Comparison of ENCODE assay signal across 1 cellular context in genomic region chr12:31629756-31630732, GRCh38.
TF ChIP-seq lines count a peak whose summit lies in the region.

No MANE protein-coding gene starts in this region.

TF ChIP-seq in GM23338, 12 proteins besides CTCF, POLR2A, EP300 and RAD21 (continued from another document):
- TF ChIP-seq, protein P1, sequence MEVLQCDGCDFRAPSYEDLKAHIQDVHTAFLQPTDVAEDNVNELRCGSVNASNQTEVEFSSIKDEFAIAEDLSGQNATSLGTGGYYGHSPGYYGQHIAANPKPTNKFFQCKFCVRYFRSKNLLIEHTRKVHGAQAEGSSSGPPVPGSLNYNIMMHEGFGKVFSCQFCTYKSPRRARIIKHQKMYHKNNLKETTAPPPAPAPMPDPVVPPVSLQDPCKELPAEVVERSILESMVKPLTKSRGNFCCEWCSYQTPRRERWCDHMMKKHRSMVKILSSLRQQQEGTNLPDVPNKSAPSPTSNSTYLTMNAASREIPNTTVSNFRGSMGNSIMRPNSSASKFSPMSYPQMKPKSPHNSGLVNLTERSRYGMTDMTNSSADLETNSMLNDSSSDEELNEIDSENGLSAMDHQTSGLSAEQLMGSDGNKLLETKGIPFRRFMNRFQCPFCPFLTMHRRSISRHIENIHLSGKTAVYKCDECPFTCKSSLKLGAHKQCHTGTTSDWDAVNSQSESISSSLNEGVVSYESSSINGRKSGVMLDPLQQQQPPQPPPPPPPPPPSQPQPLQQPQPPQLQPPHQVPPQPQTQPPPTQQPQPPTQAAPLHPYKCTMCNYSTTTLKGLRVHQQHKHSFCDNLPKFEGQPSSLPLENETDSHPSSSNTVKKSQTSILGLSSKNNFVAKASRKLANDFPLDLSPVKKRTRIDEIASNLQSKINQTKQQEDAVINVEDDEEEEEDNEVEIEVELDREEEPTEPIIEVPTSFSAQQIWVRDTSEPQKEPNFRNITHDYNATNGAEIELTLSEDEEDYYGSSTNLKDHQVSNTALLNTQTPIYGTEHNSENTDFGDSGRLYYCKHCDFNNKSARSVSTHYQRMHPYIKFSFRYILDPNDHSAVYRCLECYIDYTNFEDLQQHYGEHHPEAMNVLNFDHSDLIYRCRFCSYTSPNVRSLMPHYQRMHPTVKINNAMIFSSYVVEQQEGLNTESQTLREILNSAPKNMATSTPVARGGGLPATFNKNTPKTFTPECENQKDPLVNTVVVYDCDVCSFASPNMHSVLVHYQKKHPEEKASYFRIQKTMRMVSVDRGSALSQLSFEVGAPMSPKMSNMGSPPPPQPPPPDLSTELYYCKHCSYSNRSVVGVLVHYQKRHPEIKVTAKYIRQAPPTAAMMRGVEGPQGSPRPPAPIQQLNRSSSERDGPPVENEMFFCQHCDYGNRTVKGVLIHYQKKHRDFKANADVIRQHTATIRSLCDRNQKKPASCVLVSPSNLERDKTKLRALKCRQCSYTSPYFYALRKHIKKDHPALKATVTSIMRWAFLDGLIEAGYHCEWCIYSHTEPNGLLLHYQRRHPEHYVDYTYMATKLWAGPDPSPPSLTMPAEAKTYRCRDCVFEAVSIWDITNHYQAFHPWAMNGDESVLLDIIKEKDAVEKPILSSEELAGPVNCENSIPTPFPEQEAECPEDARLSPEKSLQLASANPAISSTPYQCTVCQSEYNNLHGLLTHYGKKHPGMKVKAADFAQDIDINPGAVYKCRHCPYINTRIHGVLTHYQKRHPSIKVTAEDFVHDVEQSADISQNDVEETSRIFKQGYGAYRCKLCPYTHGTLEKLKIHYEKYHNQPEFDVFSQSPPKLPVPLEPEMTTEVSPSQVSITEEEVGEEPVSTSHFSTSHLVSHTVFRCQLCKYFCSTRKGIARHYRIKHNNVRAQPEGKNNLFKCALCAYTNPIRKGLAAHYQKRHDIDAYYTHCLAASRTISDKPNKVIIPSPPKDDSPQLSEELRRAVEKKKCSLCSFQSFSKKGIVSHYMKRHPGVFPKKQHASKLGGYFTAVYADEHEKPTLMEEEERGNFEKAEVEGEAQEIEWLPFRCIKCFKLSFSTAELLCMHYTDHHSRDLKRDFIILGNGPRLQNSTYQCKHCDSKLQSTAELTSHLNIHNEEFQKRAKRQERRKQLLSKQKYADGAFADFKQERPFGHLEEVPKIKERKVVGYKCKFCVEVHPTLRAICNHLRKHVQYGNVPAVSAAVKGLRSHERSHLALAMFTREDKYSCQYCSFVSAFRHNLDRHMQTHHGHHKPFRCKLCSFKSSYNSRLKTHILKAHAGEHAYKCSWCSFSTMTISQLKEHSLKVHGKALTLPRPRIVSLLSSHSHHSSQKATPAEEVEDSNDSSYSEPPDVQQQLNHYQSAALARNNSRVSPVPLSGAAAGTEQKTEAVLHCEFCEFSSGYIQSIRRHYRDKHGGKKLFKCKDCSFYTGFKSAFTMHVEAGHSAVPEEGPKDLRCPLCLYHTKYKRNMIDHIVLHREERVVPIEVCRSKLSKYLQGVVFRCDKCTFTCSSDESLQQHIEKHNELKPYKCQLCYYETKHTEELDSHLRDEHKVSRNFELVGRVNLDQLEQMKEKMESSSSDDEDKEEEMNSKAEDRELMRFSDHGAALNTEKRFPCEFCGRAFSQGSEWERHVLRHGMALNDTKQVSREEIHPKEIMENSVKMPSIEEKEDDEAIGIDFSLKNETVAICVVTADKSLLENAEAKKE (CRISPR knock-in tag; IDR thresholded peaks at IDR 0.05) = no peak
- TF ChIP-seq ZNF114 (CRISPR knock-in tag; IDR thresholded peaks at IDR 0.05) (no peak), NANOG (IDR thresholded peaks at IDR 0.05; ENCODE audit: borderline replicate concordance) (no peak), ETS1 (IDR thresholded peaks at IDR 0.05) (no peak), STAT1 (IDR thresholded peaks at IDR 0.05; ENCODE audit: unreplicated experiment) (no peak), REST (IDR thresholded peaks at IDR 0.05; ENCODE audit: unreplicated experiment) (no peak), CREB1 (CRISPR knock-in tag; IDR thresholded peaks at IDR 0.05; ENCODE audit: low read depth) (no peak), JUNB (IDR thresholded peaks at IDR 0.05; ENCODE audit: unreplicated experiment) (no peak), ZNF331 (CRISPR knock-in tag; IDR thresholded peaks at IDR 0.05; ENCODE audit: low read depth) (no peak), POLR2AphosphoS5 (IDR thresholded peaks at IDR 0.05; ENCODE audit: low read depth) (no peak), EZH2phosphoT487 (IDR thresholded peaks at IDR 0.05; ENCODE audit: unreplicated experiment) (no peak)
